Comparison of ENCODE assay signal across 18 cellular contexts in the genomic region with DNA sequence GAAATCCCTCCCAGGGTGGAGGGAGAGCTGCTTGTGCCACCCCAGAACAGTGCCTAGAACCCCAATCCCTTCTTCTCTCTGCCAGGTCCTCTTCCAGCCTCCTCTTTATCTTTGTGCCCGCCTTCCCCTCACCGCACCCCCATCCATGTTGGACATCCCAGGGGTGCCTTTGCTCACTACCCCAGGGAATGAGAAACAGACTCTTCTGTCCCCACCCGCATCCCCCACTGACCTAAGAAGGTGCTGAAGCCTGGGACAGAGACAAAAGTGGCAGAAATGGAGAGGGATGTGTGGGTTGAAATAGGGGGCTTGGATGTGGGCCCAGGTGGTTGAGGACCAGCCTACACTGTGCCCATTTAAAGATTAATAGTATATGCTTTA. TPM values are rescaled to one million over a fixed set of nuclear protein-coding genes. Genes with fewer than 3 reads are reported as not detected.
DNase-seq lines count a peak whose midpoint lies in the region; TF ChIP-seq lines count a peak whose summit lies in the region.
"Had no signal": no experiment of that assay in that cellular context is flagged by ENCODE, and none has a peak within 500 bp of the region (broad histone marks: within the 10 kb centered on the region; RNA-seq: fewer than 3 reads in every experiment).

No MANE protein-coding gene starts in this region.

- peak overlapping the region; percentile 2 for H3K27ac Mint-ChIP-seq in activated T-helper 2 cell treated with anti-CD3 and anti-CD28 coated beads, Interferon-gamma antibody, Interleukin-2, Interleukin-4, amounts not matched to agents 10 μg/mL and 5 μg/mL and 100 μg/mL, durations not matched to agents 14 hours and 24 hours and 36 hours
- H3K27ac Mint-ChIP-seq: activated CD8-positive, alpha-beta T cell treated with anti-CD3 and anti-CD28 coated beads for 36 hours; naive thymus-derived CD4-positive, alpha-beta T cell had no signal

- intact Hi-C loops in activated T-helper 2 cell treated with anti-CD3 and anti-CD28 coated beads, Interferon-gamma antibody, Interleukin-2, Interleukin-4, amounts not matched to agents 10 μg/mL and 5 μg/mL and 100 μg/mL, durations not matched to agents 14 hours and 24 hours and 36 hours (cut with micrococcal nuclease), result loop anchor here (2.0 to 10.0 kb wide), 4 partner anchors 17 to 619 kb away; partner anchors contain the start of genes CYB5D1, FGF11, NAA38 and TMEM102

- H3K9me3 Mint-ChIP-seq in activated T-helper 2 cell treated with anti-CD3 and anti-CD28 coated beads, Interferon-gamma antibody, Interleukin-2, Interleukin-4, amounts not matched to agents 10 μg/mL and 5 μg/mL and 100 μg/mL, durations not matched to agents 14 hours and 24 hours and 36 hours, result no peaks in the 10 kb centered on the region
- H3K9me3 Mint-ChIP-seq: activated CD8-positive, alpha-beta T cell treated with anti-CD3 and anti-CD28 coated beads for 36 hours; activated T-helper 1 cell treated with anti-CD3 and anti-CD28 coated beads, Interleukin-12 subunit alpha, Interleukin-12 subunit beta, Interleukin-2, Interleukin-4 antibody, amounts not matched to agents 30 ng/mL and 10 ng/mL and 1 ng/mL, durations not matched to agents 14 hours and 24 hours and 36 hours; CD4-positive, CD25-positive, alpha-beta regulatory T cell; naive thymus-derived CD4-positive, alpha-beta T cell had no signal

- H3K4me3 ChIP-seq in HL-60 (replicated peaks; ENCODE audit: insufficient read depth, low read length), result no peak overlapping the region
- H3K4me3 ChIP-seq: psoas muscle had no signal

- no peak for TF ChIP-seq CTCF in HL-60 (IDR thresholded peaks at IDR 0.05; ENCODE audit: insufficient read depth, low read length)
- no peak for TF ChIP-seq CTCF in GM20000 (IDR thresholded peaks at IDR 0.05; ENCODE audit: extremely low read depth, missing control alignments)

- peaks cover 30% of the 10 kb centered on the region for H3K27me3 Mint-ChIP-seq in activated T-helper 2 cell treated with anti-CD3 and anti-CD28 coated beads, Interferon-gamma antibody, Interleukin-2, Interleukin-4, amounts not matched to agents 10 μg/mL and 5 μg/mL and 100 μg/mL, durations not matched to agents 14 hours and 24 hours and 36 hours (ENCODE audit: low read depth)

- no peaks in the 10 kb centered on the region for H3K36me3 Mint-ChIP-seq in activated T-helper 2 cell treated with anti-CD3 and anti-CD28 coated beads, Interferon-gamma antibody, Interleukin-2, Interleukin-4, amounts not matched to agents 10 μg/mL and 5 μg/mL and 100 μg/mL, durations not matched to agents 14 hours and 24 hours and 36 hours (ENCODE audit: low read depth)
- H3K36me3 Mint-ChIP-seq: CD4-positive, CD25-positive, alpha-beta regulatory T cell; naive thymus-derived CD4-positive, alpha-beta T cell had no signal

- H3K27me3 ChIP-seq in HL-60 (ENCODE audit: insufficient read depth, poor library complexity, severe bottlenecking), result no peaks in the 10 kb centered on the region

- no peak overlapping the region for H3K4me3 Mint-ChIP-seq in activated T-helper 2 cell treated with anti-CD3 and anti-CD28 coated beads, Interferon-gamma antibody, Interleukin-2, Interleukin-4, amounts not matched to agents 10 μg/mL and 5 μg/mL and 100 μg/mL, durations not matched to agents 14 hours and 24 hours and 36 hours (ENCODE audit: low read depth)
- H3K4me3 Mint-ChIP-seq: activated CD8-positive, alpha-beta T cell treated with anti-CD3 and anti-CD28 coated beads for 36 hours; activated T-helper 1 cell treated with anti-CD3 and anti-CD28 coated beads, Interleukin-12 subunit alpha, Interleukin-12 subunit beta, Interleukin-2, Interleukin-4 antibody, amounts not matched to agents 30 ng/mL and 10 ng/mL and 1 ng/mL, durations not matched to agents 14 hours and 24 hours and 36 hours; CD4-positive, CD25-positive, alpha-beta regulatory T cell had no signal

- no peak for DNase-seq in HL-60 (ENCODE audit: low read depth in 1 of 2, low spot score in 1 of 2)
- DNase-seq in activated T-helper 2 cell treated with anti-CD3 and anti-CD28 coated beads, Interferon-gamma antibody, Interleukin-2, Interleukin-4, amounts not matched to agents 10 μg/mL and 5 μg/mL and 100 μg/mL, durations not matched to agents 14 hours and 24 hours and 36 hours (ENCODE audit: low spot score), result no peak
- peak; percentile 72 for DNase-seq in mesenteric fat pad (ENCODE audit: low spot score)
- DNase-seq in substantia nigra (lab: John Stamatoyannopoulos, UW), result no peak
- no peak for DNase-seq in NCI-H1092 treated with DMSO at 0.1 percent for 48 hours (lab: John Stamatoyannopoulos, UW)
- DNase-seq in GM20000 (ENCODE audit: low spot score), result no peak
- no peak for DNase-seq in NCI-H1105 (lab: John Stamatoyannopoulos, UW)
- DNase-seq: amniotic stem cell, cerebellar nuclear complex, NCI-H2081 treated with DMSO at 0.1 percent for 48 hours, psoas muscle had no signal

- peaks cover 23% of the 10 kb centered on the region for H3K4me1 Mint-ChIP-seq in activated T-helper 2 cell treated with anti-CD3 and anti-CD28 coated beads, Interferon-gamma antibody, Interleukin-2, Interleukin-4, amounts not matched to agents 10 μg/mL and 5 μg/mL and 100 μg/mL, durations not matched to agents 14 hours and 24 hours and 36 hours (ENCODE audit: low read depth)

- H3K27ac ChIP-seq in HL-60 (replicated peaks), result peak overlapping the region; percentile 75
- peak overlapping the region; percentile 56 for H3K27ac ChIP-seq in substantia nigra (ENCODE audit: low read depth, low read length, poor library complexity, severe bottlenecking)
- H3K27ac ChIP-seq: psoas muscle had no signal

RNA-seq across cellular contexts. Expression of gene ALOX15B, which starts 17.0 kb away (rescaled TPM):
- not detected in 2 replicates for total RNA-seq in activated T-helper 2 cell treated with anti-CD3 and anti-CD28 coated beads, Interferon-gamma antibody, Interleukin-2, Interleukin-4, amounts not matched to agents 10 μg/mL and 5 μg/mL and 100 μg/mL, durations not matched to agents 14 hours and 24 hours and 36 hours
- total RNA-seq in mesenteric fat pad, result 2.9 TPM
- total RNA-seq: activated T-helper 1 cell treated with anti-CD3 and anti-CD28 coated beads, Interleukin-12 subunit alpha, Interleukin-12 subunit beta, Interleukin-2, Interleukin-4 antibody, amounts not matched to agents 30 ng/mL and 10 ng/mL and 1 ng/mL, durations not matched to agents 14 hours and 24 hours and 36 hours; CD4-positive, CD25-positive, alpha-beta regulatory T cell; Daoy had no signal

RNA-seq across cellular contexts. Expression of gene ALOX12B, which starts 31.7 kb away (rescaled TPM):
- 0.87 and 1.4 TPM in 2 replicates for total RNA-seq in activated T-helper 2 cell treated with anti-CD3 and anti-CD28 coated beads, Interferon-gamma antibody, Interleukin-2, Interleukin-4, amounts not matched to agents 10 μg/mL and 5 μg/mL and 100 μg/mL, durations not matched to agents 14 hours and 24 hours and 36 hours
- not detected for total RNA-seq in mesenteric fat pad
- total RNA-seq: CD4-positive, CD25-positive, alpha-beta regulatory T cell; Daoy; left lobe of liver; psoas muscle; subcutaneous adipose tissue had no signal

RNA-seq across cellular contexts. Expression of gene GUCY2D, which starts 53.4 kb away (rescaled TPM):
- total RNA-seq in activated T-helper 2 cell treated with anti-CD3 and anti-CD28 coated beads, Interferon-gamma antibody, Interleukin-2, Interleukin-4, amounts not matched to agents 10 μg/mL and 5 μg/mL and 100 μg/mL, durations not matched to agents 14 hours and 24 hours and 36 hours, result not detected in 2 replicates
- not detected for total RNA-seq in mesenteric fat pad
- total RNA-seq: activated CD8-positive, alpha-beta T cell treated with anti-CD3 and anti-CD28 coated beads for 36 hours; activated T-helper 1 cell treated with anti-CD3 and anti-CD28 coated beads, Interleukin-12 subunit alpha, Interleukin-12 subunit beta, Interleukin-2, Interleukin-4 antibody, amounts not matched to agents 30 ng/mL and 10 ng/mL and 1 ng/mL, durations not matched to agents 14 hours and 24 hours and 36 hours; CD4-positive, CD25-positive, alpha-beta regulatory T cell; psoas muscle; subcutaneous adipose tissue had no signal
